ENCODE assay signal across 1 cellular context in genomic region chr1:45583264-45583665, GRCh38.
TF ChIP-seq lines count a peak whose summit lies in the region.

No MANE protein-coding gene starts in this region.

TF ChIP-seq in K562, 482 proteins besides CTCF, POLR2A, EP300 and RAD21 (continued from another document and continues in another):
- TF ChIP-seq BHLHE40 (IDR thresholded peaks at IDR 0.05; ENCODE audit: low read length): 0 out of 2 replicates have a peak, but pooled peaks have one; percentile 45
- TF ChIP-seq TRIM28 (IDR thresholded peaks at IDR 0.05): no peak
- TF ChIP-seq ZFPM2 (CRISPR knock-in tag; IDR thresholded peaks at IDR 0.05): no peak
- no peak for TF ChIP-seq ZNF518B (CRISPR knock-in tag; IDR thresholded peaks at IDR 0.05)
- peak; percentile 87; the same call in 1 of the 2 replicates for TF ChIP-seq GTF2F1 (IDR thresholded peaks at IDR 0.05; ENCODE audit: low read depth, low read length)
- no peak for TF ChIP-seq ZNF263 (CRISPR knock-in tag; IDR thresholded peaks at IDR 0.05; ENCODE audit: borderline replicate concordance)
- no peak for TF ChIP-seq ZNF785 (CRISPR knock-in tag; IDR thresholded peaks at IDR 0.05)
- no peak for TF ChIP-seq HSF4 (CRISPR knock-in tag; IDR thresholded peaks at IDR 0.05; ENCODE audit: borderline replicate concordance)
- TF ChIP-seq, protein P1, sequence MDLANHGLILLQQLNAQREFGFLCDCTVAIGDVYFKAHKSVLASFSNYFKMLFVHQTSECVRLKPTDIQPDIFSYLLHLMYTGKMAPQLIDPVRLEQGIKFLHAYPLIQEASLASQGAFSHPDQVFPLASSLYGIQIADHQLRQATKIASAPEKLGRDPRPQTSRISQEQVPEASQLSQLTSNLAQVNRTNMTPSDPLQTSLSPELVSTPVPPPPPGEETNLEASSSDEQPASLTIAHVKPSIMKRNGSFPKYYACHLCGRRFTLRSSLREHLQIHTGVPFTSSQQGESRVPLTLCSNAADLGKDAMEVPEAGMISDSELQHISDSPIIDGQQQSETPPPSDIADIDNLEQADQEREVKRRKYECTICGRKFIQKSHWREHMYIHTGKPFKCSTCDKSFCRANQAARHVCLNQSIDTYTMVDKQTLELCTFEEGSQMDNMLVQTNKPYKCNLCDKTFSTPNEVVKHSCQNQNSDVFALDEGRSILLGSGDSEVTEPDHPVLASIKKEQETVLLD (IDR thresholded peaks at IDR 0.05): no peak
- peak; percentile 72 for TF ChIP-seq NFYB (IDR thresholded peaks at IDR 0.05; ENCODE audit: extremely low read depth, insufficient read length)
- no peak for TF ChIP-seq ZNF444 (CRISPR knock-in tag; IDR thresholded peaks at IDR 0.05)
- no peak for TF ChIP-seq MAFK (IDR thresholded peaks at IDR 0.05; ENCODE audit: low read length)
- TF ChIP-seq HBP1 (CRISPR knock-in tag; IDR thresholded peaks at IDR 0.05): no peak
- no peak for TF ChIP-seq RBM39 (optimal IDR thresholded peaks at IDR 0.05; ENCODE audit: low read depth, low read length)
- no peak for TF ChIP-seq DACH1 (IDR thresholded peaks at IDR 0.05; ENCODE audit: partially characterized antibody)
- TF ChIP-seq YY1 (IDR thresholded peaks at IDR 0.05; ENCODE audit: borderline replicate concordance in 1 of 3, control insufficient read depth in 1 of 3, extremely low read depth in 1 of 3, insufficient read depth in 3 of 3, insufficient read length in 1 of 3, insufficient replicate concordance in 2 of 3, low read depth in 1 of 3, low read length in 2 of 3): no peak
- TF ChIP-seq FOS (IDR thresholded peaks at IDR 0.05; ENCODE audit: extremely low read depth, insufficient read length): peak; percentile 67
- TF ChIP-seq NRF1 (conservative IDR thresholded peaks at IDR 0.05 in 1 of 2, IDR thresholded peaks at IDR 0.05 in 1 of 2): peak; percentile 75 to 77
- TF ChIP-seq TCFL5 (CRISPR knock-in tag; conservative IDR thresholded peaks at IDR 0.05): no peak
- TF ChIP-seq RBM25 (IDR thresholded peaks at IDR 0.05; ENCODE audit: low read depth, low read length, severe bottlenecking): peak; percentile 70
- TF ChIP-seq, protein P2, sequence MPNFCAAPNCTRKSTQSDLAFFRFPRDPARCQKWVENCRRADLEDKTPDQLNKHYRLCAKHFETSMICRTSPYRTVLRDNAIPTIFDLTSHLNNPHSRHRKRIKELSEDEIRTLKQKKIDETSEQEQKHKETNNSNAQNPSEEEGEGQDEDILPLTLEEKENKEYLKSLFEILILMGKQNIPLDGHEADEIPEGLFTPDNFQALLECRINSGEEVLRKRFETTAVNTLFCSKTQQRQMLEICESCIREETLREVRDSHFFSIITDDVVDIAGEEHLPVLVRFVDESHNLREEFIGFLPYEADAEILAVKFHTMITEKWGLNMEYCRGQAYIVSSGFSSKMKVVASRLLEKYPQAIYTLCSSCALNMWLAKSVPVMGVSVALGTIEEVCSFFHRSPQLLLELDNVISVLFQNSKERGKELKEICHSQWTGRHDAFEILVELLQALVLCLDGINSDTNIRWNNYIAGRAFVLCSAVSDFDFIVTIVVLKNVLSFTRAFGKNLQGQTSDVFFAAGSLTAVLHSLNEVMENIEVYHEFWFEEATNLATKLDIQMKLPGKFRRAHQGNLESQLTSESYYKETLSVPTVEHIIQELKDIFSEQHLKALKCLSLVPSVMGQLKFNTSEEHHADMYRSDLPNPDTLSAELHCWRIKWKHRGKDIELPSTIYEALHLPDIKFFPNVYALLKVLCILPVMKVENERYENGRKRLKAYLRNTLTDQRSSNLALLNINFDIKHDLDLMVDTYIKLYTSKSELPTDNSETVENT (CRISPR knock-in tag; IDR thresholded peaks at IDR 0.05): no peak
- TF ChIP-seq ATF2 (CRISPR knock-in tag; IDR thresholded peaks at IDR 0.05): no peak
- TF ChIP-seq POLR2B (IDR thresholded peaks at IDR 0.05; ENCODE audit: low read depth, partially characterized antibody): no peak
- no peak for TF ChIP-seq TSHZ1 (CRISPR knock-in tag; IDR thresholded peaks at IDR 0.05)
- TF ChIP-seq KDM2B (CRISPR knock-in tag; IDR thresholded peaks at IDR 0.05): no peak
- TF ChIP-seq ELK3 (CRISPR knock-in tag; IDR thresholded peaks at IDR 0.05): no peak
- TF ChIP-seq, protein P3, sequence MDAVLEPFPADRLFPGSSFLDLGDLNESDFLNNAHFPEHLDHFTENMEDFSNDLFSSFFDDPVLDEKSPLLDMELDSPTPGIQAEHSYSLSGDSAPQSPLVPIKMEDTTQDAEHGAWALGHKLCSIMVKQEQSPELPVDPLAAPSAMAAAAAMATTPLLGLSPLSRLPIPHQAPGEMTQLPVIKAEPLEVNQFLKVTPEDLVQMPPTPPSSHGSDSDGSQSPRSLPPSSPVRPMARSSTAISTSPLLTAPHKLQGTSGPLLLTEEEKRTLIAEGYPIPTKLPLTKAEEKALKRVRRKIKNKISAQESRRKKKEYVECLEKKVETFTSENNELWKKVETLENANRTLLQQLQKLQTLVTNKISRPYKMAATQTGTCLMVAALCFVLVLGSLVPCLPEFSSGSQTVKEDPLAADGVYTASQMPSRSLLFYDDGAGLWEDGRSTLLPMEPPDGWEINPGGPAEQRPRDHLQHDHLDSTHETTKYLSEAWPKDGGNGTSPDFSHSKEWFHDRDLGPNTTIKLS (IDR thresholded peaks at IDR 0.05; ENCODE audit: borderline replicate concordance, low read depth): no peak; the same call in 1 of the 2 replicates
- TF ChIP-seq E2F4 (CRISPR knock-in tag; IDR thresholded peaks at IDR 0.05; ENCODE audit: low read depth): peak; percentile 90
- TF ChIP-seq, protein P4, sequence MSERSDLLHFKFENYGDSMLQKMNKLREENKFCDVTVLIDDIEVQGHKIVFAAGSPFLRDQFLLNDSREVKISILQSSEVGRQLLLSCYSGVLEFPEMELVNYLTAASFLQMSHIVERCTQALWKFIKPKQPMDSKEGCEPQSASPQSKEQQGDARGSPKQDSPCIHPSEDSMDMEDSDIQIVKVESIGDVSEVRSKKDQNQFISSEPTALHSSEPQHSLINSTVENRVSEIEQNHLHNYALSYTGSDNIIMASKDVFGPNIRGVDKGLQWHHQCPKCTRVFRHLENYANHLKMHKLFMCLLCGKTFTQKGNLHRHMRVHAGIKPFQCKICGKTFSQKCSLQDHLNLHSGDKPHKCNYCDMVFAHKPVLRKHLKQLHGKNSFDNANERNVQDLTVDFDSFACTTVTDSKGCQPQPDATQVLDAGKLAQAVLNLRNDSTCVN (CRISPR knock-in tag; IDR thresholded peaks at IDR 0.05): no peak
- TF ChIP-seq CHD2 (IDR thresholded peaks at IDR 0.05; ENCODE audit: low read depth, low read length): peak; percentile 54; the same call in 1 of the 2 replicates
- TF ChIP-seq CREM (IDR thresholded peaks at IDR 0.05; ENCODE audit: low read depth): peak; percentile 96
- no peak for TF ChIP-seq CHD4 (IDR thresholded peaks at IDR 0.05; ENCODE audit: insufficient read depth, insufficient replicate concordance, low read depth, low read length, poor library complexity, severe bottlenecking)
- no peak for TF ChIP-seq MYC (IDR thresholded peaks at IDR 0.05; ENCODE audit: low read depth, low read length)
- TF ChIP-seq MYC (CRISPR knock-in tag; IDR thresholded peaks at IDR 0.05; ENCODE audit: borderline replicate concordance, low read depth): no peak
- 0 out of 2 replicates have a peak, but pooled peaks have one; percentile 1 for TF ChIP-seq GATA2 (CRISPR knock-in tag; IDR thresholded peaks at IDR 0.05)
- TF ChIP-seq ZSCAN32 (CRISPR knock-in tag; IDR thresholded peaks at IDR 0.05): no peak
- TF ChIP-seq FIP1L1 (IDR thresholded peaks at IDR 0.05; ENCODE audit: low read depth, low read length, poor library complexity, severe bottlenecking): no peak
- TF ChIP-seq POU5F1 (IDR thresholded peaks at IDR 0.05; ENCODE audit: borderline replicate concordance, low read depth, low read length, partially characterized antibody): no peak
- TF ChIP-seq, protein P5, sequence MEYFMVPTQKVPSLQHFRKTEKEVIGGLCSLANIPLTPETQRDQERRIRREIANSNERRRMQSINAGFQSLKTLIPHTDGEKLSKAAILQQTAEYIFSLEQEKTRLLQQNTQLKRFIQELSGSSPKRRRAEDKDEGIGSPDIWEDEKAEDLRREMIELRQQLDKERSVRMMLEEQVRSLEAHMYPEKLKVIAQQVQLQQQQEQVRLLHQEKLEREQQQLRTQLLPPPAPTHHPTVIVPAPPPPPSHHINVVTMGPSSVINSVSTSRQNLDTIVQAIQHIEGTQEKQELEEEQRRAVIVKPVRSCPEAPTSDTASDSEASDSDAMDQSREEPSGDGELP (CRISPR knock-in tag; IDR thresholded peaks at IDR 0.05; ENCODE audit: borderline replicate concordance): peak; percentile 96
- no peak for TF ChIP-seq ATF1 (CRISPR knock-in tag; IDR thresholded peaks at IDR 0.05)
- peak; percentile 97 for TF ChIP-seq ATF1 (tag; IDR thresholded peaks at IDR 0.05)
- no peak for TF ChIP-seq ZNF551 (CRISPR knock-in tag; IDR thresholded peaks at IDR 0.05)
